In the genomic region with DNA sequence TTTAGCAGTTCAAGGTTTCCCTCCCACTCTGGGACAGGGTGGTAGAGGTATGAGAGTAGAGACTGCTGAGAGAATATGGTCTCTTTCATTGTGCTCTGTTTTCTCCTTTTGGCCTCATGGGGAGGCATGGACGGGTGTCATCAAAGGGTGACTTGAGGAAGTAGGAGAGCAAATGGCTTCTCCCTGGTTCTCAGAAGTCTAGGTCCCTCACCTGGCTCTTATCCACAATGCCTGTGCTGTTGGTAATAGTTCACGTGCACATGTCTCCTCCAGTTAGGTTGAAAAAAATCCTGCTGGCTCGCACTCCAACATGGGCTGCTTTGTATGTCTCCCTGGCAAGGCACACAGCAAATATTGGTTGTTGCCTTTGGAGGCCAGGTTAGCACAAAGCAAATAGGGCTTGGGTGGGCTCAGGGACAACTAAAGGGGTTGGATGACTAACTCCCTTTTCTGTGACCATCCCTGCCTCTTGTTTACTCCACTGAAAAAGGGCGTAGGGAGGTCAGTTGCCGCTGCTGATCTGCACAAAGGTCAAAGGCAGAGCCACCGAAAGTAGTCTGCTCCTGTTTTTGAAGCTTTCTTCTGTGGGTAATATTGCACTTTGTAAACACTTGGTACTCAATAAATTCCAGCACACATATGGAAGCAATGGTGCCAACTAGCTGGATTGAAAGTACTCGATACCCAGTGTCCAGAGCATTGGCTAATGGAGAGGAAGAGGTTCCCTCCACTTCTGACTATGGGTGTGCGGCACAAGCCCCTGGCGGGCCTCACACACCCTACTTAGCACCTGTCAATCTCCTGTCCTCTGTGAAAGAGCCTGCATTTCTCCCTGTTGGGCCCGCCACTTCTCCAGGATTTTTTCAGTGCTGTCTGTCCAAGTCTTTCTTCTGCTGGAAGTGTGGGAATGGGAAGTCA, we compare ENCODE assay signal across 9 cellular contexts.
DNase-seq lines count a peak whose midpoint lies in the region; ATAC-seq and TF ChIP-seq lines count a peak whose summit lies in the region.
"Had no signal": no experiment of that assay in that cellular context is flagged by ENCODE, and none has a peak within 500 bp of the region (broad histone marks: within the 10 kb centered on the region; RNA-seq: fewer than 3 reads in every experiment).

No MANE protein-coding gene starts in this region.

- H3K4me3 ChIP-seq in left ventricle myocardium inferior: no peak overlapping the region
- H3K4me3 ChIP-seq in right lobe of liver: no peak overlapping the region
- no peak overlapping the region for H3K4me3 ChIP-seq in vagina

- H3K27ac ChIP-seq in left ventricle myocardium inferior (replicated peaks): peak overlapping the region; percentile 61
- peak overlapping the region; percentile 33 to 56 (median 53) for H3K27ac ChIP-seq in right lobe of liver
- H3K27ac ChIP-seq in vagina: peak overlapping the region; percentile 78

- H3K9me3 ChIP-seq in left ventricle myocardium inferior (replicated peaks): peaks cover 4% of the 10 kb centered on the region
- no peaks in the 10 kb centered on the region for H3K9me3 ChIP-seq in right lobe of liver
- no peaks in the 10 kb centered on the region for H3K9me3 ChIP-seq in vagina

- H3K4me1 ChIP-seq in left ventricle myocardium inferior (peaks cover 41% of the 10 kb centered on the region), right lobe of liver (peaks cover 0 to 24% (median 5%) of the 10 kb centered on the region in 4 donors), vagina (peaks cover 48% of the 10 kb centered on the region)

- TF ChIP-seq POLR2A in right lobe of liver (IDR thresholded peaks at IDR 0.05): no peak
- no peak for TF ChIP-seq POLR2A in vagina (IDR thresholded peaks at IDR 0.05)

- H3K27me3 ChIP-seq in left ventricle myocardium inferior (ENCODE audit: low read depth): no peaks in the 10 kb centered on the region
- no peaks in the 10 kb centered on the region for H3K27me3 ChIP-seq in right lobe of liver
- no peaks in the 10 kb centered on the region for H3K27me3 ChIP-seq in vagina

- no peak for DNase-seq in left ventricle myocardium inferior
- DNase-seq in cardiac septum (ENCODE audit: low spot score): no peak
- DNase-seq in activated T-helper 1 cell treated with anti-CD3 and anti-CD28 coated beads, Interleukin-12 subunit alpha, Interleukin-12 subunit beta, Interleukin-2, Interleukin-4 antibody, amounts not matched to agents 30 ng/mL and 10 ng/mL and 1 ng/mL, durations not matched to agents 14 hours and 24 hours and 36 hours (ENCODE audit: low spot score): no peak
- DNase-seq in right lobe of liver: peak; percentile 44 to 79 (median 79)
- no peak for DNase-seq in vagina (ENCODE audit: extremely low spot score in 2 of 2)
- no peak for DNase-seq in stimulated activated CD4-positive, alpha-beta T cell treated with anti-CD3 and anti-CD28 coated beads, Interleukin-2, amount 100 ng/mL, for 48 hours
- no peak for DNase-seq in medulla oblongata (ENCODE audit: extremely low spot score)

- peak overlapping the region; percentile 82 for H3K27ac Mint-ChIP-seq in activated T-helper 1 cell treated with anti-CD3 and anti-CD28 coated beads, Interleukin-12 subunit alpha, Interleukin-12 subunit beta, Interleukin-2, Interleukin-4 antibody, amounts not matched to agents 30 ng/mL and 10 ng/mL and 1 ng/mL, durations not matched to agents 14 hours and 24 hours and 36 hours
- H3K27ac Mint-ChIP-seq: activated naive CD4-positive, alpha-beta T cell treated with anti-CD3 and anti-CD28 coated beads, Interleukin-2, amount 50 U/mL, for 24 hours had no signal

- TF ChIP-seq CTCF in left ventricle myocardium inferior (IDR thresholded peaks at IDR 0.05; ENCODE audit: borderline replicate concordance) (no peak), right lobe of liver (IDR thresholded peaks at IDR 0.05) (no peak), vagina (IDR thresholded peaks at IDR 0.05) (no peak)

- H3K9me3 Mint-ChIP-seq in activated T-helper 1 cell treated with anti-CD3 and anti-CD28 coated beads, Interleukin-12 subunit alpha, Interleukin-12 subunit beta, Interleukin-2, Interleukin-4 antibody, amounts not matched to agents 30 ng/mL and 10 ng/mL and 1 ng/mL, durations not matched to agents 14 hours and 24 hours and 36 hours: peaks cover 24% of the 10 kb centered on the region
- H3K9me3 Mint-ChIP-seq: activated naive CD4-positive, alpha-beta T cell treated with anti-CD3 and anti-CD28 coated beads, Interleukin-2, amount 50 U/mL, for 24 hours had no signal

- peaks cover 38% of the 10 kb centered on the region for H3K4me1 Mint-ChIP-seq in activated T-helper 1 cell treated with anti-CD3 and anti-CD28 coated beads, Interleukin-12 subunit alpha, Interleukin-12 subunit beta, Interleukin-2, Interleukin-4 antibody, amounts not matched to agents 30 ng/mL and 10 ng/mL and 1 ng/mL, durations not matched to agents 14 hours and 24 hours and 36 hours (ENCODE audit: low read depth)

- H3K27me3 Mint-ChIP-seq in activated T-helper 1 cell treated with anti-CD3 and anti-CD28 coated beads, Interleukin-12 subunit alpha, Interleukin-12 subunit beta, Interleukin-2, Interleukin-4 antibody, amounts not matched to agents 30 ng/mL and 10 ng/mL and 1 ng/mL, durations not matched to agents 14 hours and 24 hours and 36 hours (ENCODE audit: insufficient read depth): no peaks in the 10 kb centered on the region
- H3K27me3 Mint-ChIP-seq: activated naive CD4-positive, alpha-beta T cell treated with anti-CD3 and anti-CD28 coated beads, Interleukin-2, amount 50 U/mL, for 24 hours had no signal

- ATAC-seq in right lobe of liver: peak; percentile 89 to 93 (median 93)
- ATAC-seq in HG03045 (IDR thresholded peaks at IDR 0.05; ENCODE audit: unreplicated experiment): no peak

- H3K36me3 ChIP-seq in left ventricle myocardium inferior (no peaks in the 10 kb centered on the region), right lobe of liver (no peaks in the 10 kb centered on the region), vagina (no peaks in the 10 kb centered on the region)

- 38% methylated on average over 6 of the region's 10 CpGs for WGBS in right lobe of liver (ENCODE audit: insufficient coverage, low coverage, low lambda C conversion rate, missing lambda C conversion rate)

- intact Hi-C loops in left ventricle myocardium inferior (cut with micrococcal nuclease): no loop called here
- intact Hi-C loops in cardiac septum (cut with DNase I): loop anchor here (5.0 kb wide), 1 partner anchor 44 kb away; no protein-coding TSS in a partner anchor
- intact Hi-C loops in activated T-helper 1 cell treated with anti-CD3 and anti-CD28 coated beads, Interleukin-12 subunit alpha, Interleukin-12 subunit beta, Interleukin-2, Interleukin-4 antibody, amounts not matched to agents 30 ng/mL and 10 ng/mL and 1 ng/mL, durations not matched to agents 14 hours and 24 hours and 36 hours (cut with micrococcal nuclease): loop anchor here (1.0 to 5.0 kb wide), 8 partner anchors 75 to 1011 kb away; partner anchors contain the start of genes PCNX4, SLC38A6 and TRMT5
- intact Hi-C loops in right lobe of liver (cut with DNase I): no loop called here
- intact Hi-C loops in vagina (cut with DNase I): loop anchor here (5.0 kb wide), 1 partner anchor 689 kb away; no protein-coding TSS in a partner anchor

- peaks cover 9% of the 10 kb centered on the region for H3K36me3 Mint-ChIP-seq in activated T-helper 1 cell treated with anti-CD3 and anti-CD28 coated beads, Interleukin-12 subunit alpha, Interleukin-12 subunit beta, Interleukin-2, Interleukin-4 antibody, amounts not matched to agents 30 ng/mL and 10 ng/mL and 1 ng/mL, durations not matched to agents 14 hours and 24 hours and 36 hours (ENCODE audit: low read depth)

- H3K4me3 Mint-ChIP-seq in activated T-helper 1 cell treated with anti-CD3 and anti-CD28 coated beads, Interleukin-12 subunit alpha, Interleukin-12 subunit beta, Interleukin-2, Interleukin-4 antibody, amounts not matched to agents 30 ng/mL and 10 ng/mL and 1 ng/mL, durations not matched to agents 14 hours and 24 hours and 36 hours: peak overlapping the region; percentile 35
- H3K4me3 Mint-ChIP-seq: activated naive CD4-positive, alpha-beta T cell treated with anti-CD3 and anti-CD28 coated beads, Interleukin-2, amount 50 U/mL, for 24 hours had no signal

Comparison
In these comparisons a context has a peak if more than half of its experiments do, and no peak if none do; other contexts are left out.
1. intact Hi-C loops: an anchor here in cardiac septum (5.0 kb wide), activated T-helper 1 cell treated with anti-CD3 and anti-CD28 coated beads, Interleukin-12 subunit alpha, Interleukin-12 subunit beta, Interleukin-2, Interleukin-4 antibody, amounts not matched to agents 30 ng/mL and 10 ng/mL and 1 ng/mL, durations not matched to agents 14 hours and 24 hours and 36 hours (1.0 to 5.0 kb wide) and vagina (5.0 kb wide); none called in left ventricle myocardium inferior and right lobe of liver.
2. DNase-seq: peak in right lobe of liver (3 of 3); none in left ventricle myocardium inferior (single experiment), cardiac septum (single experiment), activated T-helper 1 cell treated with anti-CD3 and anti-CD28 coated beads, Interleukin-12 subunit alpha, Interleukin-12 subunit beta, Interleukin-2, Interleukin-4 antibody, amounts not matched to agents 30 ng/mL and 10 ng/mL and 1 ng/mL, durations not matched to agents 14 hours and 24 hours and 36 hours (single experiment), vagina (0 of 2), stimulated activated CD4-positive, alpha-beta T cell treated with anti-CD3 and anti-CD28 coated beads, Interleukin-2, amount 100 ng/mL, for 48 hours (0 of 2) and medulla oblongata (single experiment).
3. Peak in every context shown above with its lines, with median percentiles within 50 percentile points of each other: H3K27ac ChIP-seq.